In genomic region chr18:8980496-8981402, GRCh38 we compare ENCODE assay signal across 1 cellular context.
TF ChIP-seq lines count a peak whose summit lies in the region.

No MANE protein-coding gene starts in this region.

TF ChIP-seq in IMR-90, 13 proteins besides CTCF, POLR2A, EP300 and RAD21 (continued from another document):
- TF ChIP-seq ELK1 (IDR thresholded peaks at IDR 0.05; ENCODE audit: borderline replicate concordance, low read depth, low read length) (no peak), RFX5 (IDR thresholded peaks at IDR 0.05; ENCODE audit: low read depth, low read length) (no peak), CEBPB (IDR thresholded peaks at IDR 0.05; ENCODE audit: low read depth, low read length) (no peak), NFE2L2 (IDR thresholded peaks at IDR 0.05; ENCODE audit: low read depth, low read length) (no peak), RCOR1 (IDR thresholded peaks at IDR 0.05; ENCODE audit: insufficient replicate concordance, low read length) (no peak), FOS (IDR thresholded peaks at IDR 0.05; ENCODE audit: low read depth, low read length) (no peak), MAZ (IDR thresholded peaks at IDR 0.05; ENCODE audit: borderline replicate concordance, low read depth, low read length) (no peak)
- TF ChIP-seq, protein P1, sequence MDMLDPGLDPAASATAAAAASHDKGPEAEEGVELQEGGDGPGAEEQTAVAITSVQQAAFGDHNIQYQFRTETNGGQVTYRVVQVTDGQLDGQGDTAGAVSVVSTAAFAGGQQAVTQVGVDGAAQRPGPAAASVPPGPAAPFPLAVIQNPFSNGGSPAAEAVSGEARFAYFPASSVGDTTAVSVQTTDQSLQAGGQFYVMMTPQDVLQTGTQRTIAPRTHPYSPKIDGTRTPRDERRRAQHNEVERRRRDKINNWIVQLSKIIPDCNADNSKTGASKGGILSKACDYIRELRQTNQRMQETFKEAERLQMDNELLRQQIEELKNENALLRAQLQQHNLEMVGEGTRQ (IDR thresholded peaks at IDR 0.05; ENCODE audit: low read depth, low read length) = no peak
TF ChIP-seq in IMR-90: peak in this region for 0.
